In the genomic region with DNA sequence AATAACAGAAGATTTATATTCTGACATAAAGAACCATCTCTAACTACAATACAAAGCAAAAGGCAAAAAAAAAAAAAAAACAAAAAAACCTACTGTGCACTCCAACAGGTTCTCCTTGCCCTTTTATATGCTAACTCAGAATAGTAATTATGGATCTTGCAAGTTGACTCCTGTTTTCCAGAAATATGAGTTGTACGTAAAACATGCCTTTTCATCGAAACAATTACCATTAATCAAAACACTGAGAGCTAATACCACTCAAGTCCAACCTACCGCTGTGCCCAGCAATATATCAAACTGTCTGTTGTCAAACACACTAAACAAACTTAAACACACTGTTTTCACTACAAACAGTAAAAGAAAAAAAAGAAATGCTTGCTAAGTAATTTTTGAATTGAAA, we compare ENCODE assay signal across 20 cellular contexts.
"Had no signal": no experiment of that assay in that cellular context is flagged by ENCODE, and none has a peak within 500 bp of the region (broad histone marks: within the 10 kb centered on the region; RNA-seq: fewer than 3 reads in every experiment).

No MANE protein-coding gene starts in this region.

- H3K4me3 ChIP-seq: left ventricle myocardium inferior, lower lobe of right lung, right atrium auricular region, sigmoid colon, skin epidermis, stomach, thoracic aorta, transverse colon had no signal

- ATAC-seq: foreskin keratinocyte; lower lobe of right lung; natural killer cell; stimulated activated naive B cell treated with anti-CD40 and anti-IgM and Interleukin-4, amounts not matched to agents 10 μg/mL and 1 μg/mL and 100 μg/mL, for 72 hours had no signal

- H3K27me3 ChIP-seq: foreskin keratinocyte, right atrium auricular region, sigmoid colon, stomach, transverse colon had no signal

- H3K4me1 Mint-ChIP-seq: memory B cell; stimulated activated naive B cell treated with anti-CD40 and anti-IgM and Interleukin-4, amounts not matched to agents 10 μg/mL and 1 μg/mL and 100 μg/mL, for 72 hours had no signal

- H3K4me1 ChIP-seq: foreskin keratinocyte, lower lobe of right lung, right atrium auricular region, sigmoid colon, stomach, transverse colon had no signal

- H3K4me3 Mint-ChIP-seq: immature natural killer cell; memory B cell; mesothelial cell of epicardium; natural killer cell; neural crest cell; stimulated activated naive B cell treated with anti-CD40 and anti-IgM and Interleukin-4, amounts not matched to agents 10 μg/mL and 1 μg/mL and 100 μg/mL, for 72 hours had no signal

- H3K27ac Mint-ChIP-seq: immature natural killer cell; memory B cell; mesothelial cell of epicardium; natural killer cell; stimulated activated naive B cell treated with anti-CD40 and anti-IgM and Interleukin-4, amounts not matched to agents 10 μg/mL and 1 μg/mL and 100 μg/mL, for 72 hours had no signal

- H3K27ac ChIP-seq: foreskin keratinocyte, left ventricle myocardium inferior, lower lobe of right lung, right atrium auricular region, sigmoid colon, skin epidermis, stomach, thoracic aorta, transverse colon had no signal

- DNase-seq: dermis blood vessel endothelial cell; foreskin keratinocyte; immature natural killer cell; left ventricle myocardium inferior; lower lobe of right lung; natural killer cell; posterior cingulate gyrus; sigmoid colon; stimulated activated CD4-positive, alpha-beta T cell treated with anti-CD3 and anti-CD28 coated beads, Interleukin-2, amount 100 ng/mL, for 24 hours; stimulated activated CD4-positive, alpha-beta T cell treated with anti-CD3 and anti-CD28 coated beads, Interleukin-4, amount 100 ng/mL, for 4 hours; stimulated activated naive B cell treated with anti-CD40 and anti-IgM and Interleukin-4, amounts not matched to agents 10 μg/mL and 1 μg/mL and 100 μg/mL, for 72 hours; stomach; substantia nigra; transverse colon had no signal

- H3K9me3 Mint-ChIP-seq: immature natural killer cell, mesothelial cell of epicardium, natural killer cell, neural crest cell had no signal

- H3K27me3 Mint-ChIP-seq: memory B cell; stimulated activated naive B cell treated with anti-CD40 and anti-IgM and Interleukin-4, amounts not matched to agents 10 μg/mL and 1 μg/mL and 100 μg/mL, for 72 hours had no signal

- H3K36me3 ChIP-seq: left ventricle myocardium inferior, lower lobe of right lung, right atrium auricular region, sigmoid colon, stomach, thoracic aorta, transverse colon had no signal
